In the genomic region with DNA sequence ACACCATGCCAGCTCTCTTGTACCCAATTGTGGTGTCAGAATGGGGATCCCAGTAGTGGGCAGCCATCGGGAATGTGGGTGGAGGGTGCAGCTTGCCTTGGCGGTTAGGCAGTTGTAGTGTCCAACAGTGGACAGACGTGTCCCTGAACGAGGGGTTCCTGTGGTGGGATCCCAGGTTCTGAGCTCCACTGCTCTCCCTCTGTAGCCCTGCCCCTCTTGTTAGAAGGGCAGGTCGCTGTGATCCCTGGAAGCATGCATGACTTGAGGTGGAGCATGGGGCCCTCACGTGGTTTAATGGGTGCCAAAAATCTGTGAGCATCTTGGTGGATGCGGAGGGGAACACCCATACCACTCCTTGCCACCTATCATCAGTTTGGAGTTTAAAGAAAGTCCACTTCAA, we compare ENCODE assay signal across 14 cellular contexts.
"Had no signal": no experiment of that assay in that cellular context is flagged by ENCODE, and none has a peak within 500 bp of the region (broad histone marks: within the 10 kb centered on the region; RNA-seq: fewer than 3 reads in every experiment).

No MANE protein-coding gene starts in this region.

- H3K27me3 ChIP-seq: gastroesophageal sphincter, stomach had no signal

- ATAC-seq: activated T-cell treated with anti-CD3 and anti-CD28 coated beads, Interleukin-2, amount 50 U/mL, for 4 hours; gastroesophageal sphincter; T-helper 17 cell had no signal

- H3K4me3 Mint-ChIP-seq: activated CD4-positive, alpha-beta T cell treated with anti-CD3 and anti-CD28 coated beads, Interleukin-2, amount 10 ng/mL, durations not matched to agents 24 days and 14 days; activated T-cell treated with anti-CD3 and anti-CD28 coated beads, Interleukin-2, amount 50 U/mL, for 4 hours; nephron progenitor cell; T-helper 17 cell had no signal

- H3K4me3 ChIP-seq: gastroesophageal sphincter, left ventricle myocardium inferior, stomach had no signal

- H3K27ac ChIP-seq: epithelial cell of prostate, left ventricle myocardium inferior, stomach had no signal

- H3K27me3 Mint-ChIP-seq: activated B cell treated with CpG ODN at 0.5 μM for 24 hours; activated CD4-positive, alpha-beta T cell treated with anti-CD3 and anti-CD28 coated beads, Interleukin-2, amount 10 ng/mL, durations not matched to agents 24 days and 14 days; T-helper 17 cell had no signal

- H3K9me3 ChIP-seq: gastroesophageal sphincter, left ventricle myocardium inferior, stomach had no signal

- H3K36me3 ChIP-seq: left ventricle myocardium inferior had no signal

- H3K27ac Mint-ChIP-seq: activated B cell treated with CpG ODN at 0.5 μM for 24 hours, nephron progenitor cell, T-helper 17 cell had no signal

- H3K9me3 Mint-ChIP-seq: activated B cell treated with CpG ODN at 0.5 μM for 24 hours; activated CD4-positive, alpha-beta T cell treated with anti-CD3 and anti-CD28 coated beads, Interleukin-2, amount 10 ng/mL, durations not matched to agents 24 days and 14 days; activated T-cell treated with anti-CD3 and anti-CD28 coated beads, Interleukin-2, amount 50 U/mL, for 4 hours; nephron progenitor cell had no signal

- DNase-seq: activated B cell treated with CpG ODN at 0.5 μM for 24 hours; activated CD4-positive, alpha-beta T cell treated with anti-CD3 and anti-CD28 coated beads, Interleukin-2, amount 10 ng/mL, durations not matched to agents 24 days and 14 days; activated gamma-delta T cell treated with Interleukin-2 at 50 U/mL for 16 hours; activated T-cell treated with anti-CD3 and anti-CD28 coated beads, Interleukin-2, amount 50 U/mL, for 4 hours; central memory CD4-positive, alpha-beta T cell; effector memory CD4-positive, alpha-beta T cell; left ventricle myocardium inferior; mesendoderm; nephron progenitor cell; stimulated activated CD4-positive, alpha-beta T cell treated with anti-CD3 and anti-CD28 coated beads, Interleukin-4, amount 100 ng/mL, for 4 hours; stomach; T-helper 17 cell had no signal
